ENCODE assay signal across 17 cellular contexts in the genomic region with DNA sequence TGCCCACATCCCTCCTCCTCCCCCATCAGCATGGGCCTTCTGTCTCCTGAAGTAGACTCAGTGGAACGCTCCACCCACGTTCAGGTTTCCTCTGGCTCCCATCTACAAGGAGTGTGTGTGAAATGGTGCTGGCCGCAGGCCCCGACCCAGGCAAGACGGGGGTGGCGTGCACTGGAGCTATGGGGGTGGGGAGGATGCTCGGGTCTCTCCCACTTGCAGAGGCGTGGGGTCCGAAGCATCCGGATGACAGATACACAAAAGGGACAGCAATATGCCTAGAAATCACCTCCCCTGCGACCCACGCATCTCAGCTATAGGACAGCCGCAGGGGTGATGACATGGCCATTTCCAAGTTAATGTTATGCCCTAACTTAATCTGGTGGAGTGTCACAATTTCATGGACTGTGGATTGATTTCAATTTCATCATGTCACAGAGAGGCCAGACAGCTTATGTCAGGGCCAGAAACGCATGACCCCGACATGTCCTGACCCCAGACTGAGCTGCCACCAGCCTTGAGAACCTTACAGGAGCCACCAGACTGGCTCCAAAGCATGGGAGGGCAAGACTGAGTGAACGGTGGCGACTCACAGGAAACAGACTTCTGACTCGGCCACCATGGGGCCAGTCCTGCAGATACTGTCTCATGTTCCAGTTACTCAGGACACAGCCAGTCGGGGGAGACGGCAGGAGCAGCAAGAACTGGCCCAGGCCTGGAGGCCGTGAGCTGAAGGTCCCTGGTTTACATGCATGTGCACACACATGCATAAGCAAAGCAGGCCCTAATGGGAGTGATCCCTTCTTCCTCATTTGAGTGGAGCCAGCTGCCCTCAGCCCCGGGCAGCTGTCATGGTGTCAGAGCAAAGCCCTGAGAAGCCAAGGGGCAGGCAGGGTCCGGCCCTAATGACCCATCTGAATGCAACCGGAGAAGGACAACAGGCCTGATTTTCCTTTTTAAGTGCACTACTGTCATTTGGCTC.
DNase-seq lines count a peak whose midpoint lies in the region; TF ChIP-seq lines count a peak whose summit lies in the region.
"Had no signal": no experiment of that assay in that cellular context is flagged by ENCODE, and none has a peak within 500 bp of the region (broad histone marks: within the 10 kb centered on the region; RNA-seq: fewer than 3 reads in every experiment).

No MANE protein-coding gene starts in this region.

- intact Hi-C loops in activated CD4-positive, alpha-beta memory T cell treated with anti-CD3 and anti-CD28 coated beads for 36 hours (cut with micrococcal nuclease), result no loop called here
- intact Hi-C loops in spleen (cut with DNase I; ENCODE audit: low total_unique reads), result no loop called here

- POLR2A ChIA-PET in activated CD4-positive, alpha-beta memory T cell treated with anti-CD3 and anti-CD28 coated beads for 36 hours (lab: Charles Lee), result no interaction called here
- POLR2A ChIA-PET in activated CD4-positive, alpha-beta memory T cell treated with anti-CD3 and anti-CD28 coated beads, Interleukin-2, amount 10 ng/mL, durations not matched to agents 7 days and 5 days (lab: Charles Lee), result no interaction called here
- POLR2A ChIA-PET in GM10248 (lab: Yijun Ruan, JAX), result no interaction called here

- WGBS in spleen, 5 donors, result 85 to 88% (median 86%) methylated on average over 21 to 24 of the region's 24 CpGs

- peak overlapping the region in 7 of 8 donors; percentile 24 to 70 (median 66) for H3K27ac ChIP-seq in spleen
- H3K27ac ChIP-seq: epithelial cell of prostate, thyroid gland had no signal

- no peak overlapping the region for H3K4me3 Mint-ChIP-seq in activated CD4-positive, alpha-beta memory T cell treated with anti-CD3 and anti-CD28 coated beads for 36 hours
- no peak overlapping the region for H3K4me3 Mint-ChIP-seq in activated CD4-positive, alpha-beta memory T cell treated with anti-CD3 and anti-CD28 coated beads, Interleukin-2, amount 10 ng/mL, durations not matched to agents 7 days and 5 days
- H3K4me3 Mint-ChIP-seq: activated CD8-positive, alpha-beta memory T cell treated with anti-CD3 and anti-CD28 coated beads, Interleukin-2, amount 10 ng/mL, durations not matched to agents 7 days and 5 days; activated naive CD8-positive, alpha-beta T cell; naive thymus-derived CD4-positive, alpha-beta T cell had no signal

- no peak for TF ChIP-seq POLR2A in spleen (IDR thresholded peaks at IDR 0.05)

- H3K9me3 Mint-ChIP-seq in activated CD4-positive, alpha-beta memory T cell treated with anti-CD3 and anti-CD28 coated beads for 36 hours, result no peaks in the 10 kb centered on the region
- H3K9me3 Mint-ChIP-seq in activated CD4-positive, alpha-beta memory T cell treated with anti-CD3 and anti-CD28 coated beads, Interleukin-2, amount 10 ng/mL, durations not matched to agents 7 days and 5 days, result no peaks in the 10 kb centered on the region
- H3K9me3 Mint-ChIP-seq: naive thymus-derived CD4-positive, alpha-beta T cell had no signal

- no peak for TF ChIP-seq CTCF in fibroblast of mammary gland (conservative IDR thresholded peaks at IDR 0.05; ENCODE audit: control insufficient read depth, insufficient read depth, low read depth, low read length)
- TF ChIP-seq CTCF in spleen (IDR thresholded peaks at IDR 0.05 in 8 of 11, conservative IDR thresholded peaks at IDR 0.05 in 3 of 11), result no peak
- TF ChIP-seq CTCF in GM10248 (IDR thresholded peaks at IDR 0.05; ENCODE audit: control extremely low read depth, extremely low read depth, low read depth, missing control alignments), result no peak

- H3K4me1 ChIP-seq in spleen, result peaks cover 0 to 32% (median 20%) of the 10 kb centered on the region in 6 donors
- H3K4me1 ChIP-seq: thyroid gland had no signal

- H3K9me3 ChIP-seq in MG63 (no peaks in the 10 kb centered on the region), spleen (no peaks in the 10 kb centered on the region)
- H3K9me3 ChIP-seq: heart right ventricle, thyroid gland had no signal

- peak overlapping the region; percentile 28 for H3K27ac Mint-ChIP-seq in activated CD4-positive, alpha-beta memory T cell treated with anti-CD3 and anti-CD28 coated beads for 36 hours
- H3K27ac Mint-ChIP-seq in activated CD4-positive, alpha-beta memory T cell treated with anti-CD3 and anti-CD28 coated beads, Interleukin-2, amount 10 ng/mL, durations not matched to agents 7 days and 5 days, result no peak overlapping the region
- H3K27ac Mint-ChIP-seq: activated CD8-positive, alpha-beta memory T cell treated with anti-CD3 and anti-CD28 coated beads, Interleukin-2, amount 10 ng/mL, durations not matched to agents 7 days and 5 days; activated naive CD8-positive, alpha-beta T cell had no signal

- no peak overlapping the region for H3K4me3 ChIP-seq in MG63
- H3K4me3 ChIP-seq in fibroblast of mammary gland (ENCODE audit: control insufficient read depth, low read depth, low read length), result no peak overlapping the region
- no peak overlapping the region for H3K4me3 ChIP-seq in spleen
- H3K4me3 ChIP-seq: heart right ventricle, thyroid gland had no signal

- H3K27me3 Mint-ChIP-seq in activated CD4-positive, alpha-beta memory T cell treated with anti-CD3 and anti-CD28 coated beads for 36 hours, result no peaks in the 10 kb centered on the region
- H3K27me3 Mint-ChIP-seq in activated CD4-positive, alpha-beta memory T cell treated with anti-CD3 and anti-CD28 coated beads, Interleukin-2, amount 10 ng/mL, durations not matched to agents 7 days and 5 days, result no peaks in the 10 kb centered on the region
- H3K27me3 Mint-ChIP-seq: activated CD8-positive, alpha-beta memory T cell treated with anti-CD3 and anti-CD28 coated beads, Interleukin-2, amount 10 ng/mL, durations not matched to agents 7 days and 5 days; activated naive CD8-positive, alpha-beta T cell; naive thymus-derived CD4-positive, alpha-beta T cell had no signal

- H3K36me3 Mint-ChIP-seq in activated CD4-positive, alpha-beta memory T cell treated with anti-CD3 and anti-CD28 coated beads for 36 hours, result peaks cover 44% of the 10 kb centered on the region
- peaks cover 41% of the 10 kb centered on the region for H3K36me3 Mint-ChIP-seq in activated CD4-positive, alpha-beta memory T cell treated with anti-CD3 and anti-CD28 coated beads, Interleukin-2, amount 10 ng/mL, durations not matched to agents 7 days and 5 days (ENCODE audit: low read depth)
- H3K36me3 Mint-ChIP-seq: activated naive CD8-positive, alpha-beta T cell had no signal

- no peak for DNase-seq in activated CD4-positive, alpha-beta memory T cell treated with anti-CD3 and anti-CD28 coated beads for 36 hours
- no peak for DNase-seq in activated CD4-positive, alpha-beta memory T cell treated with anti-CD3 and anti-CD28 coated beads, Interleukin-2, amount 10 ng/mL, durations not matched to agents 7 days and 5 days
- DNase-seq in MG63 (peak; percentile 49), fibroblast of mammary gland (ENCODE audit: low read depth) (peak; percentile 59), spleen (peak; percentile 68), NCI-H526 treated with DMSO at 0.1 percent for 48 hours (lab: John Stamatoyannopoulos, UW) (no peak), NCI-H2081 treated with DMSO at 0.1 percent for 48 hours (lab: John Stamatoyannopoulos, UW) (no peak), GM10248 (ENCODE audit: extremely low spot score) (no peak)
- DNase-seq: activated CD8-positive, alpha-beta memory T cell treated with anti-CD3 and anti-CD28 coated beads, Interleukin-2, amount 10 ng/mL, durations not matched to agents 7 days and 5 days; cerebellar nuclear complex; heart right ventricle; naive thymus-derived CD4-positive, alpha-beta T cell; NCI-H1105 treated with DMSO at 0.1 percent for 48 hours; NCI-H226; thyroid gland had no signal

- H3K4me1 Mint-ChIP-seq in activated CD4-positive, alpha-beta memory T cell treated with anti-CD3 and anti-CD28 coated beads for 36 hours (ENCODE audit: low read depth), result no peaks in the 10 kb centered on the region
- H3K4me1 Mint-ChIP-seq in activated CD4-positive, alpha-beta memory T cell treated with anti-CD3 and anti-CD28 coated beads, Interleukin-2, amount 10 ng/mL, durations not matched to agents 7 days and 5 days, result peaks cover 8% of the 10 kb centered on the region
- H3K4me1 Mint-ChIP-seq: naive thymus-derived CD4-positive, alpha-beta T cell had no signal

- H3K27me3 ChIP-seq in MG63 (no peaks in the 10 kb centered on the region), spleen (replicated peaks in 1 of 7) (no peaks in the 10 kb centered on the region)
- H3K27me3 ChIP-seq: heart right ventricle, thyroid gland had no signal

- H3K36me3 ChIP-seq in MG63 (peaks cover 75% of the 10 kb centered on the region), spleen (peaks cover 0 to 84% (median 32%) of the 10 kb centered on the region in 6 donors)

- CTCF ChIA-PET in activated CD4-positive, alpha-beta memory T cell treated with anti-CD3 and anti-CD28 coated beads for 36 hours (lab: Charles Lee), result interaction anchor here (1.2 kb wide), 1 partner anchor 51 kb away, joined by 3 read pairs; no protein-coding TSS in a partner anchor
- CTCF ChIA-PET in activated CD4-positive, alpha-beta memory T cell treated with anti-CD3 and anti-CD28 coated beads, Interleukin-2, amount 10 ng/mL, durations not matched to agents 7 days and 5 days (lab: Charles Lee), result no interaction called here
- CTCF ChIA-PET in GM10248 (lab: Yijun Ruan, JAX), result interaction anchor here (0.7 to 1.8 kb wide), 3 partner anchors 11 to 194 kb away, joined by 3 to 7 read pairs (median 4); no protein-coding TSS in a partner anchor

Comparison
In these comparisons a context has a peak if more than half of its experiments do, and no peak if none do; other contexts are left out.
1. DNase-seq: peak in MG63 (single experiment), fibroblast of mammary gland (single experiment) and spleen (single experiment); none in activated CD4-positive, alpha-beta memory T cell treated with anti-CD3 and anti-CD28 coated beads for 36 hours (single experiment), activated CD4-positive, alpha-beta memory T cell treated with anti-CD3 and anti-CD28 coated beads, Interleukin-2, amount 10 ng/mL, durations not matched to agents 7 days and 5 days (single experiment), NCI-H526 treated with DMSO at 0.1 percent for 48 hours (single experiment), NCI-H2081 treated with DMSO at 0.1 percent for 48 hours (single experiment) and GM10248 (single experiment).